8 cellular contexts compared by ENCODE assay signal in the genomic region with DNA sequence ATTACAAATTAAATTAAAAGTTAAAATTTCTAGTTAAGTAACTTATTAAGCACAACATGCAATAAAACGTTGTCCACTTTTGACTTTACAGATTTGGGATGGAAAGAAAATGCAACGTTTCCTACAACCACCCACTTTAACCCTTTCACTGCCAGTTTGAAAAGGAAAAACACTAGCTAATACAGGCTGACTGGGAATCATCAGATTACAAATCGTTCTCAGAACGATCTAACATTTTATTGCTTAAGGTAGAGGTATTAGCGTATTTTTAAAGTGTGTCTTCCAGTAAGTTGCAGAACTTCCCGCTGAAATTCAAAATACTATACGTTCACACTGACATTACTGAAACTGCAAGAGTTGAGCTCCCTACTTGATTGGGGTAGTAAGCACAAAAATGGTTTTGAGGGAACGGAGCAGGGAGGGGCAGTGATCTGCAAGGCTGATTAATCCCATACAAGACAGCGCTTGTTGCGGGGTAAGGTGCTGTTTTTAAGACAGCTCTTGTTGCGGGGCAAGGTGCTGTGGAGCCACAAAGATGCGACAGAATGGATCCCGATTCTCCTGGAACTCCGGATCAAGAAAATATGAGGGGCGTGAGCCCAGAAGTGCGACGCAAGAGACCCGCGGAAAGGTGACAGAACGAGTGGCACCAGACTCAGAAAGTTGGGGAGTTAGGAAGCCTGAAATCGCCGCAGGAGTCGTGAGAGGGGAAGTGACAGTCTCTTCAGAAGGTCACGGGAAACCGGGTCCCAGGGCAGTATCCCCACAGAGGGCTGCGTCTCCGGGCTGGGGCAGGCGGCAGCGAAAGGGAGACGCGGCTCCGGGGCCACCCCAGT. TPM values are rescaled to one million over a fixed set of nuclear protein-coding genes. Genes with fewer than 3 reads are reported as not detected.
DNase-seq lines count a peak whose midpoint lies in the region; ATAC-seq and TF ChIP-seq lines count a peak whose summit lies in the region.

No MANE protein-coding gene starts in this region.

- 0 to 1% methylated on average over 24 to 29 of the region's 32 CpGs for WGBS in upper lobe of left lung, 2 donors

- ATAC-seq in GM19452 (IDR thresholded peaks at IDR 0.05; ENCODE audit: unreplicated experiment): peak; percentile 27
- ATAC-seq in HG03457 (IDR thresholded peaks at IDR 0.05; ENCODE audit: unreplicated experiment): peak; percentile 20
- peak; percentile 65 to 67 for ATAC-seq in upper lobe of left lung (ENCODE audit: low FRiP score in 2 of 2)

- peaks cover 0 to under 1% (median 0%) of the 10 kb centered on the region in 4 donors for H3K36me3 ChIP-seq in upper lobe of left lung

- H3K27me3 ChIP-seq in dorsolateral prefrontal cortex: no peaks in the 10 kb centered on the region
- no peaks in the 10 kb centered on the region for H3K27me3 ChIP-seq in upper lobe of left lung

- H3K9me3 ChIP-seq in upper lobe of left lung: no peaks in the 10 kb centered on the region

- peak; percentile 24 for DNase-seq in EL
- DNase-seq in RPMI8226: peak; percentile 60
- DNase-seq in dorsolateral prefrontal cortex: peak in 2 of 10 donors; percentile 12 to 43
- peak; percentile 70 for DNase-seq in medulla oblongata (ENCODE audit: extremely low spot score)
- DNase-seq in upper lobe of left lung: peak in 1 of 2 donors; percentile 52
- no peak for DNase-seq in NCI-H2196 treated with DMSO at 0.1 percent for 48 hours (lab: John Stamatoyannopoulos, UW; ENCODE audit: unreplicated experiment)

- intact Hi-C loops in dorsolateral prefrontal cortex (cut with DNase I): loop anchor here (5.0 to 10.0 kb wide), 4 partner anchors 101 to 359 kb away; a partner anchor contains a TSS

- peak overlapping the region; percentile 69 to 99 (median 93) for H3K4me3 ChIP-seq in dorsolateral prefrontal cortex
- peak overlapping the region; percentile 71 to 91 (median 80) for H3K4me3 ChIP-seq in upper lobe of left lung

- H3K27ac ChIP-seq in dorsolateral prefrontal cortex (peak overlapping the region; percentile 87 to 100 (median 99)), upper lobe of left lung (peak overlapping the region; percentile 95 to 99 (median 97))

- peak in 1 of 56 donors; percentile 17 for TF ChIP-seq CTCF in dorsolateral prefrontal cortex (IDR thresholded peaks at IDR 0.05 in 54 of 56, conservative IDR thresholded peaks at IDR 0.05 in 2 of 56; ENCODE audit: low read depth in 1 of 56, partially characterized antibody in 56 of 56)
- no peak for TF ChIP-seq CTCF in upper lobe of left lung (IDR thresholded peaks at IDR 0.05)

- peaks cover 38 to 50% (median 45%) of the 10 kb centered on the region in 4 donors for H3K4me1 ChIP-seq in upper lobe of left lung

- no peak for TF ChIP-seq POLR2A in upper lobe of left lung (IDR thresholded peaks at IDR 0.05)

- TF ChIP-seq EP300 in upper lobe of left lung (IDR thresholded peaks at IDR 0.05): no peak

RNA-seq across cellular contexts. Expression of a gene that starts 0.6 kb away (rescaled TPM):
- total RNA-seq in dorsolateral prefrontal cortex (100 to 1,000 TPM in 4 of 120 experiments, 10 to 100 TPM in 116; 61.1 to 107 (median 75.0) TPM), upper lobe of left lung (100 to 1,000 TPM in 4 of 6 donors, 10 to 100 TPM in 2; 61.8 to 120 (median 110) TPM)

RNA-seq across cellular contexts. Expression of a gene that starts 0.9 kb away (rescaled TPM):
- total RNA-seq in dorsolateral prefrontal cortex (100 to 1,000 TPM in 98 of 120 experiments, 10 to 100 TPM in 22; 74.8 to 225 (median 119) TPM), upper lobe of left lung (100 to 1,000 TPM in 2 of 6 donors, 10 to 100 TPM in 4; 67.1 to 124 (median 91.2) TPM)
